15 cellular contexts compared by ENCODE assay signal in the genomic region with DNA sequence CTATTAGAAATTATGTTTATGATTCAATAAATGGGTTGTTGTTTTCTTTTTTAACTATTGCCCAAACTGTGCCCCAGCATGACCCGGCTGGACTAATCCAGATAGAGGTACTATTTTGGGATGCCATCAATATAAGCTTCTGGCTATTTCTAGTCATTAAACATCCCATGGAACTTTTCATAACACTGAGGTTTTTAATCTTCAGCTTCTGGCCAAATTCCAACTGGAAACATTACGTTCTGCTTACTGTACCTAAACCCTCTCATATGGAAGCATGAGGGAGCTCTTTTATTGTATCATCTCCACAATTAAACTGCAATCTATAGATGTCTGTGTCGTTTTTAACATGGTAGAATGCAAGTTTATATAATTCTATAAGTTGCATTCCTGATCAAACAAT.
DNase-seq lines count a peak whose midpoint lies in the region; ATAC-seq and TF ChIP-seq lines count a peak whose summit lies in the region.
"Had no signal": no experiment of that assay in that cellular context is flagged by ENCODE, and none has a peak within 500 bp of the region (broad histone marks: within the 10 kb centered on the region; RNA-seq: fewer than 3 reads in every experiment).

No MANE protein-coding gene starts in this region.

- no peaks in the 10 kb centered on the region for H3K27me3 ChIP-seq in OCI-LY3 (ENCODE audit: low read depth, low read length)
- no peaks in the 10 kb centered on the region for H3K27me3 ChIP-seq in adrenal gland
- H3K27me3 ChIP-seq: BE2C had no signal

- intact Hi-C loops in adrenal gland (cut with DNase I) = no loop called here

- H3K4me1 ChIP-seq in OCI-LY3 (ENCODE audit: low read length) (peaks cover 39% of the 10 kb centered on the region), adrenal gland (replicated peaks in 1 of 2) (peaks cover 0 to 4% of the 10 kb centered on the region in 2 donors)
- H3K4me1 ChIP-seq: BE2C had no signal

- peaks cover 26% of the 10 kb centered on the region for H3K4me1 Mint-ChIP-seq in stimulated activated effector memory CD8-positive, alpha-beta T cell treated with anti-CD3 and anti-CD28 coated beads, Interleukin-12 subunit alpha, Interleukin-12 subunit beta, amount 100 ng/mL, for 72 hours

- no peak overlapping the region for H3K27ac Mint-ChIP-seq in stimulated activated effector memory CD8-positive, alpha-beta T cell treated with anti-CD3 and anti-CD28 coated beads, Interleukin-12 subunit alpha, Interleukin-12 subunit beta, amount 100 ng/mL, for 72 hours
- H3K27ac Mint-ChIP-seq: CD4-positive, alpha-beta memory T cell had no signal

- H3K9me3 ChIP-seq in OCI-LY3 (ENCODE audit: insufficient read depth, low read length) (no peaks in the 10 kb centered on the region), adrenal gland (replicated peaks in 1 of 3) (no peaks in the 10 kb centered on the region)
- H3K9me3 ChIP-seq: A549, BE2C had no signal

- TF ChIP-seq POLR2A in adrenal gland (IDR thresholded peaks at IDR 0.05) = no peak

- H3K9ac ChIP-seq in OCI-LY3 (ENCODE audit: low read length) = peak overlapping the region; percentile 79; the same call in 1 of the 2 replicates
- H3K9ac ChIP-seq: GM23248 had no signal

- H3K36me3 ChIP-seq in OCI-LY3 (replicated peaks; ENCODE audit: low read depth, low read length) (peaks cover 4% of the 10 kb centered on the region), adrenal gland (replicated peaks in 1 of 2) (no peaks in the 10 kb centered on the region)
- H3K36me3 ChIP-seq: BE2C had no signal

- H3K9me3 Mint-ChIP-seq in stimulated activated effector memory CD8-positive, alpha-beta T cell treated with anti-CD3 and anti-CD28 coated beads, Interleukin-12 subunit alpha, Interleukin-12 subunit beta, amount 100 ng/mL, for 72 hours = no peaks in the 10 kb centered on the region

- peak overlapping the region; percentile 9; the same call in 1 of the 2 replicates for H2AFZ ChIP-seq in OCI-LY3 (ENCODE audit: low read depth, low read length)

- H3K79me2 ChIP-seq in OCI-LY3 (ENCODE audit: low read length) = no peaks in the 10 kb centered on the region

- no peaks in the 10 kb centered on the region for H4K20me1 ChIP-seq in OCI-LY3 (ENCODE audit: insufficient read depth, low read length)

- 32 to 70% (median 62%) methylated on average over 3 of the region's 3 CpGs for WGBS in adrenal gland, 4 donors

- no peak for TF ChIP-seq CTCF in OCI-LY3 (IDR thresholded peaks at IDR 0.05; ENCODE audit: low read depth, low read length)
- no peak for TF ChIP-seq CTCF in cardiac fibroblast (IDR thresholded peaks at IDR 0.05; ENCODE audit: low read depth, low read length)
- TF ChIP-seq CTCF in adrenal gland (IDR thresholded peaks at IDR 0.05) = no peak

- DNase-seq in cardiac fibroblast (ENCODE audit: low read depth in 2 of 2) (peak; percentile 8 to 12), iris pigment epithelial cell (ENCODE audit: low read depth) (peak; percentile 55), adrenal gland (no peak)
- no peak for DNase-seq in stimulated activated effector memory CD8-positive, alpha-beta T cell treated with anti-CD3 and anti-CD28 coated beads, Interleukin-12 subunit alpha, Interleukin-12 subunit beta, amount 100 ng/mL, for 72 hours (ENCODE audit: low spot score in 2 of 2)
- DNase-seq: BE2C; CD4-positive, alpha-beta memory T cell; DMS79; EL; GM23248 had no signal

- H3K27ac ChIP-seq in OCI-LY3 (ENCODE audit: low read length) = peak overlapping the region; percentile 98
- no peak overlapping the region for H3K27ac ChIP-seq in adrenal gland
- H3K27ac ChIP-seq: A549, C4-2B, GM23248 had no signal

- no peaks in the 10 kb centered on the region for H3K36me3 Mint-ChIP-seq in stimulated activated effector memory CD8-positive, alpha-beta T cell treated with anti-CD3 and anti-CD28 coated beads, Interleukin-12 subunit alpha, Interleukin-12 subunit beta, amount 100 ng/mL, for 72 hours

- H3K4me3 Mint-ChIP-seq in stimulated activated effector memory CD8-positive, alpha-beta T cell treated with anti-CD3 and anti-CD28 coated beads, Interleukin-12 subunit alpha, Interleukin-12 subunit beta, amount 100 ng/mL, for 72 hours = peak overlapping the region; percentile 61

- ATAC-seq in stimulated activated effector memory CD8-positive, alpha-beta T cell treated with anti-CD3 and anti-CD28 coated beads, Interleukin-12 subunit alpha, Interleukin-12 subunit beta, amount 100 ng/mL, for 72 hours = no peak
- ATAC-seq in GM21515 (IDR thresholded peaks at IDR 0.05; ENCODE audit: unreplicated experiment) (no peak), HG03108 (IDR thresholded peaks at IDR 0.05; ENCODE audit: unreplicated experiment) (no peak)
- ATAC-seq: A549, HCT116 had no signal

- peak overlapping the region; percentile 92 for H3K4me2 ChIP-seq in OCI-LY3 (ENCODE audit: low read length)
- H3K4me2 ChIP-seq: A549 had no signal

- H3K4me3 ChIP-seq in OCI-LY3 (ENCODE audit: low read length) (peak overlapping the region; percentile 68), cardiac fibroblast (replicated peaks in 1 of 2; ENCODE audit: low read depth in 2 of 2, low read length in 2 of 2) (no peak overlapping the region), adrenal gland (no peak overlapping the region)
- H3K4me3 ChIP-seq: A549, GM23248 had no signal

Comparison
In these comparisons a context has a peak if more than half of its experiments do, and no peak if none do; other contexts are left out.
1. DNase-seq: peak in cardiac fibroblast (2 of 2) and iris pigment epithelial cell (single experiment); none in stimulated activated effector memory CD8-positive, alpha-beta T cell treated with anti-CD3 and anti-CD28 coated beads, Interleukin-12 subunit alpha, Interleukin-12 subunit beta, amount 100 ng/mL, for 72 hours (0 of 2) and adrenal gland (0 of 7).